Comparison of ENCODE assay signal across 21 cellular contexts in genomic region chr2:182581196-182581935, GRCh38.
"Had no signal": no experiment of that assay in that cellular context is flagged by ENCODE, and none has a peak within 500 bp of the region (broad histone marks: within the 10 kb centered on the region; RNA-seq: fewer than 3 reads in every experiment).

No MANE protein-coding gene starts in this region.

- H3K27me3 Mint-ChIP-seq: activated naive CD4-positive, alpha-beta T cell treated with anti-CD3 and anti-CD28 coated beads, Interleukin-2, amount 50 U/mL, for 24 hours; stimulated activated naive B cell treated with anti-CD40 and anti-IgM and Interleukin-4, amounts not matched to agents 10 μg/mL and 1 μg/mL and 100 μg/mL, for 72 hours had no signal

- H3K4me3 Mint-ChIP-seq: activated naive CD4-positive, alpha-beta T cell treated with anti-CD3 and anti-CD28 coated beads, Interleukin-2, amount 50 U/mL, for 24 hours; activated T-cell treated with anti-CD3 and anti-CD28 coated beads, Interleukin-2, amount 50 U/mL, for 72 hours; naive thymus-derived CD8-positive, alpha-beta T cell; stimulated activated naive B cell treated with anti-CD40 and anti-IgM and Interleukin-4, amounts not matched to agents 10 μg/mL and 1 μg/mL and 100 μg/mL, for 72 hours had no signal

- H3K4me3 ChIP-seq: adrenal gland, coronary artery, gastroesophageal sphincter, mucosa of descending colon, right lobe of liver, spleen, thyroid gland had no signal

- H3K9me3 Mint-ChIP-seq: activated naive CD4-positive, alpha-beta T cell treated with anti-CD3 and anti-CD28 coated beads, Interleukin-2, amount 50 U/mL, for 24 hours; activated T-cell treated with anti-CD3 and anti-CD28 coated beads, Interleukin-2, amount 50 U/mL, for 72 hours; naive thymus-derived CD8-positive, alpha-beta T cell; stimulated activated naive B cell treated with anti-CD40 and anti-IgM and Interleukin-4, amounts not matched to agents 10 μg/mL and 1 μg/mL and 100 μg/mL, for 72 hours had no signal

- H3K4me1 Mint-ChIP-seq: activated naive CD4-positive, alpha-beta T cell treated with anti-CD3 and anti-CD28 coated beads, Interleukin-2, amount 50 U/mL, for 24 hours; naive thymus-derived CD8-positive, alpha-beta T cell; stimulated activated naive B cell treated with anti-CD40 and anti-IgM and Interleukin-4, amounts not matched to agents 10 μg/mL and 1 μg/mL and 100 μg/mL, for 72 hours had no signal

- H3K27ac Mint-ChIP-seq: activated naive CD4-positive, alpha-beta T cell treated with anti-CD3 and anti-CD28 coated beads, Interleukin-2, amount 50 U/mL, for 24 hours; activated T-cell treated with anti-CD3 and anti-CD28 coated beads, Interleukin-2, amount 50 U/mL, for 72 hours; naive thymus-derived CD8-positive, alpha-beta T cell; stimulated activated naive B cell treated with anti-CD40 and anti-IgM and Interleukin-4, amounts not matched to agents 10 μg/mL and 1 μg/mL and 100 μg/mL, for 72 hours had no signal

- H3K36me3 Mint-ChIP-seq: activated naive CD4-positive, alpha-beta T cell treated with anti-CD3 and anti-CD28 coated beads, Interleukin-2, amount 50 U/mL, for 24 hours; naive thymus-derived CD8-positive, alpha-beta T cell; stimulated activated naive B cell treated with anti-CD40 and anti-IgM and Interleukin-4, amounts not matched to agents 10 μg/mL and 1 μg/mL and 100 μg/mL, for 72 hours had no signal

- ATAC-seq: activated T-cell treated with anti-CD3 and anti-CD28 coated beads, Interleukin-2, amount 50 U/mL, for 72 hours; gastroesophageal sphincter; mucosa of descending colon; naive thymus-derived CD8-positive, alpha-beta T cell; right lobe of liver; stimulated activated naive B cell treated with anti-CD40 and anti-IgM and Interleukin-4, amounts not matched to agents 10 μg/mL and 1 μg/mL and 100 μg/mL, for 72 hours had no signal

- DNase-seq: activated CD4-positive, alpha-beta T cell treated with anti-CD3 and anti-CD28 coated beads, Interleukin-2, amount 50 U/mL, for 1 hour; activated CD4-positive, CD25-positive, alpha-beta regulatory T cell treated with anti-CD3 and anti-CD28 coated beads, Interleukin-2, amount 50 U/mL, for 72 hours; activated CD8-positive, alpha-beta memory T cell treated with anti-CD3 and anti-CD28 coated beads for 24 hours; activated gamma-delta T cell; activated T-cell treated with anti-CD3 and anti-CD28 coated beads, Interleukin-2, amount 50 U/mL, for 72 hours; adrenal gland; caudate nucleus; erythroblast; mesenchymal stem cell; mucosa of descending colon; naive thymus-derived CD8-positive, alpha-beta T cell; right lobe of liver; spleen; stimulated activated CD4-positive, alpha-beta T cell treated with anti-CD3 and anti-CD28 coated beads, Interleukin-4, amount 100 ng/mL, for 4 hours; stimulated activated naive B cell treated with anti-CD40 and anti-IgM and Interleukin-4, amounts not matched to agents 10 μg/mL and 1 μg/mL and 100 μg/mL, for 72 hours; SW 1271; T-helper 2 cell had no signal
